ENCODE assay signal across 10 cellular contexts in the genomic region with DNA sequence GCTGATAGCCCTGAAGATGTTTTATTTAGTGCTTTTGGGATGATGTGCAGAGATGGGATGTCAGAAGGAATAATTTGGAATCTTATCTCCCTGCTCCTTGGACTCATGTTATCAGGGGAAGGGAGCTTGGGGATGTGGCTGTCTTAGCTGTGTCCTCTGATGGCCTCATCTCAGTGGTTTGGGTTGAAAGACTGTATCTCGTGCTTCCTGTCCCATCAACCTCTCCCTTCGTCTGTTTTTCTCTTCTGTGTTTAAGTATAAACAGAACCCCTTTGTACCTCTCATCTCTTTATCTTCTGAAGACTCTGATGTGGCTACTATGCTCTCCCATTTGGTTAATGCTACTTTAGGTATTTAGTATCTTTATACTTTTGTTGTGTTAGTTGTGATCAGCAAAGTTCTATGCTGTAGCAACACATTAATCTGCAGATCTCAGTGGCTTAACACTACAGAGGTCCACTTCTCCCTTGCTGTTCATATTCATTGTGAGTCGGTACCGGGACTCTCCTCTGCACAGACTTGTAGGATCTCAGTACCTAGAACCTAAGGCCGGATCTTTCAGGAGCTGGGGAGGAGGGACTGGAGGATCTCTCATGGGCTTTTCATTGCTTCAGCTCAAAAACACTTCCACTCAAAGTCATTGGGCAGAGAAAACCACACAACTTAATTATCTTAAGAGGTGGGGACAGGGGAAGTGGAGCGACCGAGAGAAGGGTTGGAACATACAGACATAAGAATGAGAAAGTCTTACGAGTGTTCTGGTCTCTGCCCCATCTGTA. TPM values are rescaled to one million over a fixed set of nuclear protein-coding genes. Genes with fewer than 3 reads are reported as not detected.
A peak's percentile ranks its signal among the peaks of the same experiment; 100 is the strongest.
DNase-seq lines count a peak whose midpoint lies in the region; ATAC-seq and TF ChIP-seq lines count a peak whose summit lies in the region.
"Had no signal": no experiment of that assay in that cellular context is flagged by ENCODE, and none has a peak within 500 bp of the region (broad histone marks: within the 10 kb centered on the region; RNA-seq: fewer than 3 reads in every experiment).

No MANE protein-coding gene starts in this region.

- peaks cover 6% of the 10 kb centered on the region; the same call in 1 of the 2 replicates for H4K20me1 ChIP-seq in DND-41 (ENCODE audit: insufficient read depth, low read length)

- H3K9me3 Mint-ChIP-seq in activated CD8-positive, alpha-beta T cell treated with anti-CD3 and anti-CD28 coated beads, Interleukin-2, amount 10 ng/mL, durations not matched to agents 7 days and 5 days (ENCODE audit: insufficient read depth), result no peaks in the 10 kb centered on the region
- H3K9me3 Mint-ChIP-seq: naive B cell had no signal

- H3K4me3 Mint-ChIP-seq in activated CD8-positive, alpha-beta T cell treated with anti-CD3 and anti-CD28 coated beads, Interleukin-2, amount 10 ng/mL, durations not matched to agents 7 days and 5 days, result peak overlapping the region; percentile 68
- H3K4me3 Mint-ChIP-seq: naive B cell had no signal

- H3K27me3 Mint-ChIP-seq in activated CD8-positive, alpha-beta T cell treated with anti-CD3 and anti-CD28 coated beads, Interleukin-2, amount 10 ng/mL, durations not matched to agents 7 days and 5 days (ENCODE audit: low read depth), result no peaks in the 10 kb centered on the region

- H3K4me3 ChIP-seq in DND-41 (ENCODE audit: low read depth in 1 of 2, low read length in 2 of 2), result peak overlapping the region in 1 of 2 experiments; percentile 42; a peak in 2 of 4 replicates
- no peak overlapping the region for H3K4me3 ChIP-seq in muscle layer of duodenum (ENCODE audit: low read depth in 1 of 2, low read length in 2 of 2)
- H3K4me3 ChIP-seq: sigmoid colon had no signal

- POLR2A ChIA-PET in activated CD8-positive, alpha-beta T cell treated with anti-CD3 and anti-CD28 coated beads, Interleukin-2, amount 10 ng/mL, durations not matched to agents 7 days and 5 days (lab: Charles Lee), result interaction anchor here (0.6 to 2.9 kb wide), 7 partner anchors 11 to 113 kb away, joined by 3 to 8 read pairs (median 3); no protein-coding TSS in a partner anchor

- CTCF ChIA-PET in activated CD8-positive, alpha-beta T cell treated with anti-CD3 and anti-CD28 coated beads, Interleukin-2, amount 10 ng/mL, durations not matched to agents 7 days and 5 days (lab: Charles Lee), result interaction anchor here (1.3 to 2.2 kb wide), 10 partner anchors 8 to 75 kb away, joined by 3 to 8 read pairs (median 5); no protein-coding TSS in a partner anchor

- H3K4me1 ChIP-seq in DND-41 (ENCODE audit: insufficient read depth, low read length) (peaks cover 25% of the 10 kb centered on the region), muscle layer of duodenum (ENCODE audit: control insufficient read depth in 1 of 2, insufficient read depth in 2 of 2, low read length in 2 of 2) (peaks cover 4 to 5% of the 10 kb centered on the region in 2 donors)

- no peaks in the 10 kb centered on the region for H3K27me3 ChIP-seq in DND-41 (ENCODE audit: insufficient read depth, low read length, poor library complexity)
- H3K27me3 ChIP-seq in muscle layer of duodenum (ENCODE audit: low read depth, low read length), result no peaks in the 10 kb centered on the region
- H3K27me3 ChIP-seq: sigmoid colon had no signal

- TF ChIP-seq CTCF in DND-41 (IDR thresholded peaks at IDR 0.05; ENCODE audit: borderline replicate concordance, extremely low read depth, low read length, poor library complexity, severe bottlenecking), result no peak

- H3K27ac Mint-ChIP-seq in activated CD8-positive, alpha-beta T cell treated with anti-CD3 and anti-CD28 coated beads, Interleukin-2, amount 10 ng/mL, durations not matched to agents 7 days and 5 days, result peak overlapping the region; percentile 89
- H3K27ac Mint-ChIP-seq: naive B cell had no signal

- no peak overlapping the region for H2AFZ ChIP-seq in DND-41 (ENCODE audit: low read depth, low read length)

- DNase-seq in DND-41 (peak; percentile 51), Kasumi-1 (lab: John Stamatoyannopoulos, UW) (peak; percentile 51 to 55), NCI-H446 treated with DMSO at 0.1 percent for 48 hours (lab: John Stamatoyannopoulos, UW) (no peak), anterior cingulate cortex (lab: John Stamatoyannopoulos, UW) (no peak)
- DNase-seq in activated CD8-positive, alpha-beta T cell treated with anti-CD3 and anti-CD28 coated beads, Interleukin-2, amount 10 ng/mL, durations not matched to agents 7 days and 5 days, result peak; percentile 56
- DNase-seq: HCEC 1CT, naive B cell, sigmoid colon had no signal

- H3K36me3 ChIP-seq in DND-41 (ENCODE audit: insufficient read depth, low read length) (peaks cover 6% of the 10 kb centered on the region; the same call in 1 of the 2 replicates), muscle layer of duodenum (ENCODE audit: control insufficient read depth in 1 of 2, insufficient read depth in 2 of 2, low read length in 2 of 2) (no peaks in the 10 kb centered on the region)

- peaks cover 62% of the 10 kb centered on the region for H3K79me2 ChIP-seq in DND-41 (ENCODE audit: insufficient read depth, low read length)

- H3K36me3 Mint-ChIP-seq in activated CD8-positive, alpha-beta T cell treated with anti-CD3 and anti-CD28 coated beads, Interleukin-2, amount 10 ng/mL, durations not matched to agents 7 days and 5 days (ENCODE audit: low read depth), result peaks cover 46% of the 10 kb centered on the region
- H3K36me3 Mint-ChIP-seq: naive B cell had no signal

- ATAC-seq in DND-41 (ENCODE audit: insufficient read depth, low read depth) (peak; percentile 87), GM21737 (IDR thresholded peaks at IDR 0.05; ENCODE audit: unreplicated experiment) (no peak)
- ATAC-seq in activated CD8-positive, alpha-beta T cell treated with anti-CD3 and anti-CD28 coated beads, Interleukin-2, amount 10 ng/mL, durations not matched to agents 7 days and 5 days, result peak; percentile 83

- H3K27ac ChIP-seq in DND-41 (ENCODE audit: low read length) (peak overlapping the region; percentile 76), muscle layer of duodenum (ENCODE audit: low read length) (peak overlapping the region; percentile 27)
- H3K27ac ChIP-seq: sigmoid colon had no signal

- H3K9ac ChIP-seq in DND-41 (ENCODE audit: low read depth, low read length), result peak overlapping the region; percentile 29

- peak overlapping the region; percentile 58 for H3K4me2 ChIP-seq in DND-41 (ENCODE audit: insufficient read depth, low read length)

- H3K9me3 ChIP-seq in DND-41 (ENCODE audit: insufficient read depth, low read length, severe bottlenecking), result no peaks in the 10 kb centered on the region
- no peaks in the 10 kb centered on the region for H3K9me3 ChIP-seq in muscle layer of duodenum (ENCODE audit: control insufficient read depth in 1 of 2, low read length in 2 of 2)
- H3K9me3 ChIP-seq: sigmoid colon had no signal

- peaks cover 71% of the 10 kb centered on the region for H3K4me1 Mint-ChIP-seq in activated CD8-positive, alpha-beta T cell treated with anti-CD3 and anti-CD28 coated beads, Interleukin-2, amount 10 ng/mL, durations not matched to agents 7 days and 5 days (ENCODE audit: low read depth)

RNA-seq across cellular contexts. Expression of gene PRKCA, which starts 28.8 kb away (rescaled TPM):
- 10 to 100 TPM; 74.1 to 76.9 TPM for total RNA-seq in activated CD8-positive, alpha-beta T cell treated with anti-CD3 and anti-CD28 coated beads, Interleukin-2, amount 10 ng/mL, durations not matched to agents 7 days and 5 days

Comparison
In these comparisons a context has a peak if more than half of its experiments do, and no peak if none do; other contexts are left out.
1. DNase-seq: peak in DND-41 (single experiment), Kasumi-1 (2 of 2) and activated CD8-positive, alpha-beta T cell treated with anti-CD3 and anti-CD28 coated beads, Interleukin-2, amount 10 ng/mL, durations not matched to agents 7 days and 5 days (single experiment); none in NCI-H446 treated with DMSO at 0.1 percent for 48 hours (single experiment) and anterior cingulate cortex (0 of 58).